1 cellular context compared by ENCODE assay signal in genomic region chr3:78268716-78269668, GRCh38.
TF ChIP-seq lines count a peak whose summit lies in the region.

No MANE protein-coding gene starts in this region.

TF ChIP-seq in IMR-90, 13 proteins besides CTCF, POLR2A, EP300 and RAD21:
- no peak for TF ChIP-seq CEBPB (IDR thresholded peaks at IDR 0.05; ENCODE audit: low read depth, low read length)
- TF ChIP-seq MAFK (IDR thresholded peaks at IDR 0.05; ENCODE audit: low read depth, low read length), result no peak
- no peak for TF ChIP-seq USF2 (IDR thresholded peaks at IDR 0.05; ENCODE audit: low read depth, low read length)
- TF ChIP-seq MXI1 (IDR thresholded peaks at IDR 0.05; ENCODE audit: borderline replicate concordance, low read depth, low read length), result no peak
- TF ChIP-seq RFX5 (IDR thresholded peaks at IDR 0.05; ENCODE audit: low read depth, low read length), result no peak
- TF ChIP-seq RCOR1 (IDR thresholded peaks at IDR 0.05; ENCODE audit: insufficient replicate concordance, low read length), result no peak
- TF ChIP-seq BHLHE40 (IDR thresholded peaks at IDR 0.05; ENCODE audit: low read depth, low read length), result no peak
- no peak for TF ChIP-seq MAZ (IDR thresholded peaks at IDR 0.05; ENCODE audit: borderline replicate concordance, low read depth, low read length)
- TF ChIP-seq NFE2L2 (IDR thresholded peaks at IDR 0.05; ENCODE audit: low read depth, low read length), result no peak
- TF ChIP-seq FOS (IDR thresholded peaks at IDR 0.05; ENCODE audit: low read depth, low read length), result no peak
- TF ChIP-seq SMC3 (IDR thresholded peaks at IDR 0.05; ENCODE audit: low read depth, low read length), result no peak
- no peak for TF ChIP-seq CHD1 (IDR thresholded peaks at IDR 0.05; ENCODE audit: low read depth, low read length)
